Comparison of ENCODE assay signal across 22 cellular contexts in genomic region chr18:76956648-76957047, GRCh38.
"Had no signal": no experiment of that assay in that cellular context is flagged by ENCODE, and none has a peak within 500 bp of the region (broad histone marks: within the 10 kb centered on the region; RNA-seq: fewer than 3 reads in every experiment).

No MANE protein-coding gene starts in this region.

- H3K36me3 ChIP-seq: uterus had no signal

- H3K27ac Mint-ChIP-seq: activated CD4-positive, alpha-beta T cell treated with anti-CD3 and anti-CD28 coated beads for 36 hours; dendritic cell treated with granulocyte-macrophage colony-stimulating factor and Interleukin-4, amounts not matched to agents 40 ng/mL and 50 ng/mL, for 4 days; stimulated activated naive CD8-positive, alpha-beta T cell treated with anti-CD3 and anti-CD28 coated beads, Interleukin-15, Interleukin-2, amounts not matched to agents 100 ng/mL and 50 ng/mL, for 24 hours; WTC11 had no signal

- H3K27me3 Mint-ChIP-seq: activated CD4-positive, alpha-beta T cell treated with anti-CD3 and anti-CD28 coated beads for 36 hours; activated CD8-positive, alpha-beta memory T cell treated with anti-CD3 and anti-CD28 coated beads, Interleukin-2, amount 10 ng/mL, durations not matched to agents 7 days and 5 days; dendritic cell treated with granulocyte-macrophage colony-stimulating factor and Interleukin-4, amounts not matched to agents 40 ng/mL and 50 ng/mL, for 4 days; naive thymus-derived CD8-positive, alpha-beta T cell; stimulated activated naive CD8-positive, alpha-beta T cell treated with anti-CD3 and anti-CD28 coated beads, Interleukin-15, Interleukin-2, amounts not matched to agents 100 ng/mL and 50 ng/mL, for 24 hours had no signal

- ATAC-seq: activated CD4-positive, alpha-beta T cell treated with anti-CD3 and anti-CD28 coated beads for 36 hours; activated naive CD4-positive, alpha-beta T cell treated with anti-CD3 and anti-CD28 coated beads, Interleukin-2, amount 50 U/mL, for 72 hours; naive thymus-derived CD8-positive, alpha-beta T cell; SK-N-SH treated with all-trans-retinoic acid at 6 μM for 48 hours; WTC11 had no signal

- H3K9me3 Mint-ChIP-seq: activated naive CD4-positive, alpha-beta T cell treated with anti-CD3 and anti-CD28 coated beads, Interleukin-2, amount 50 U/mL, for 72 hours; dendritic cell treated with granulocyte-macrophage colony-stimulating factor and Interleukin-4, amounts not matched to agents 40 ng/mL and 50 ng/mL, for 4 days; naive thymus-derived CD8-positive, alpha-beta T cell; stimulated activated naive CD8-positive, alpha-beta T cell treated with anti-CD3 and anti-CD28 coated beads, Interleukin-15, Interleukin-2, amounts not matched to agents 100 ng/mL and 50 ng/mL, for 24 hours; WTC11 had no signal

- H3K4me3 Mint-ChIP-seq: activated CD4-positive, alpha-beta T cell treated with anti-CD3 and anti-CD28 coated beads for 36 hours; dendritic cell treated with granulocyte-macrophage colony-stimulating factor and Interleukin-4, amounts not matched to agents 40 ng/mL and 50 ng/mL, for 4 days; naive thymus-derived CD8-positive, alpha-beta T cell; stimulated activated naive CD8-positive, alpha-beta T cell treated with anti-CD3 and anti-CD28 coated beads, Interleukin-15, Interleukin-2, amounts not matched to agents 100 ng/mL and 50 ng/mL, for 24 hours; WTC11 had no signal

- H3K27me3 ChIP-seq: ascending aorta, brain microvascular endothelial cell, left lung, neutrophil, spleen, tibial nerve, uterus had no signal

- DNase-seq: activated CD4-positive, alpha-beta T cell treated with anti-CD3 and anti-CD28 coated beads for 36 hours; activated CD4-positive, alpha-beta T cell treated with anti-CD3 and anti-CD28 coated beads, Interleukin-2, amount 50 U/mL, for 48 hours; activated CD8-positive, alpha-beta memory T cell treated with anti-CD3 and anti-CD28 coated beads, Interleukin-2, amount 10 ng/mL, durations not matched to agents 7 days and 5 days; brain microvascular endothelial cell; effector CD4-positive, alpha-beta T cell; hippocampal formation; kidney glomerular epithelial cell; left lung; naive thymus-derived CD8-positive, alpha-beta T cell; spleen; stimulated activated CD4-positive, alpha-beta T cell treated with anti-CD3 and anti-CD28 coated beads, Interleukin-4, amount 100 ng/mL, for 1 hour; T-helper 9 cell; uterus had no signal

- H3K9me3 ChIP-seq: ascending aorta, left lung, neutrophil, spleen, tibial nerve, uterus had no signal

- H3K4me3 ChIP-seq: ascending aorta, left lung, spleen, tibial nerve, uterus had no signal

- H3K27ac ChIP-seq: ascending aorta, brain microvascular endothelial cell, left lung, neutrophil, parathyroid adenoma, spleen, tibial nerve had no signal
